In the genomic region with DNA sequence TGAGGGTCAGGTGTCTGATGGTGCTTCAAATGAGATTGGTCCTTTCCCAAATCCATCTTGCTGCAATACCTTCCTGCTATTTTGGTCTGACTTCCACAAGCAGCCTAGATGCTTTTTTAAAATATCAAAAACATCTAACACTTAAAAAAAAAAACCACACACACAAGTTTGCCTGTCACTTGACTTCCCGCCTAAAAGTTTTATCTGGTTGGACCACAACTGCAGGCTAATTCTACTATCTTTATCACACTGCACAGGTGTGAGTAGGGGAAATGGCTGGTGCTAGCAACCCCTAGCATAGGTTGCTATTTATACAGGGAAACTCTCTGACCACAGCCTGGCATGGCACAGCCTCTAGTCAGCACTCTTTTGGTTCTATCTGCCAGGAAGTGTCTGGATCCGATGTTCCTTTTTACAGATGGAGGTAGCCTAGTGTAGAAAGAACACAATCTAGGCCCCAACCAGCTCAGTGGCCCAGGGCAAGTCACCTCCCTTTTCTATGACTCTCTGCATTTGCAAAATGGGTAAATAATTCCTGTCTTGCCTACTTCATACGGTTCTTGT, we compare ENCODE assay signal across 12 cellular contexts. TPM values are rescaled to one million over a fixed set of nuclear protein-coding genes. Genes with fewer than 3 reads are reported as not detected.
DNase-seq lines count a peak whose midpoint lies in the region; ATAC-seq, FAIRE-seq and TF ChIP-seq lines count a peak whose summit lies in the region.
"Had no signal": no experiment of that assay in that cellular context is flagged by ENCODE, and none has a peak within 500 bp of the region (broad histone marks: within the 10 kb centered on the region; RNA-seq: fewer than 3 reads in every experiment).

A gene with protein sequence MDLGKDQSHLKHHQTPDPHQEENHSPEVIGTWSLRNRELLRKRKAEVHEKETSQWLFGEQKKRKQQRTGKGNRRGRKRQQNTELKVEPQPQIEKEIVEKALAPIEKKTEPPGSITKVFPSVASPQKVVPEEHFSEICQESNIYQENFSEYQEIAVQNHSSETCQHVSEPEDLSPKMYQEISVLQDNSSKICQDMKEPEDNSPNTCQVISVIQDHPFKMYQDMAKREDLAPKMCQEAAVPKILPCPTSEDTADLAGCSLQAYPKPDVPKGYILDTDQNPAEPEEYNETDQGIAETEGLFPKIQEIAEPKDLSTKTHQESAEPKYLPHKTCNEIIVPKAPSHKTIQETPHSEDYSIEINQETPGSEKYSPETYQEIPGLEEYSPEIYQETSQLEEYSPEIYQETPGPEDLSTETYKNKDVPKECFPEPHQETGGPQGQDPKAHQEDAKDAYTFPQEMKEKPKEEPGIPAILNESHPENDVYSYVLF (minus strand): TSS at position 92 of the 564 bp plus-strand sequence. CDS start 36 bp downstream, at position 56.

- H3K4me1 Mint-ChIP-seq in activated CD8-positive, alpha-beta T cell treated with anti-CD3 and anti-CD28 coated beads for 36 hours (ENCODE audit: low read depth), result peaks cover 34% of the 10 kb centered on the region
- H3K4me1 Mint-ChIP-seq: nephron had no signal

- H3K4me3 Mint-ChIP-seq in activated CD8-positive, alpha-beta T cell treated with anti-CD3 and anti-CD28 coated beads for 36 hours, result peak within 1 kb of the TSS; percentile 46
- H3K4me3 Mint-ChIP-seq: dendritic cell treated with granulocyte-macrophage colony-stimulating factor and Interleukin-4, amounts not matched to agents 40 ng/mL and 50 ng/mL, for 4 days; nephron had no signal

- peaks cover 2 to 3% of the 10 kb centered on the region in 2 experiments; a peak in 1 of 5 replicates for H3K27me3 ChIP-seq in HepG2 (ENCODE audit: control insufficient read depth in 1 of 2, insufficient read depth in 2 of 2, low read length in 2 of 2)

- H3K4me1 ChIP-seq in HepG2 (ENCODE audit: insufficient read depth, low read length), result no peaks in the 10 kb centered on the region

- H3K9ac ChIP-seq in HepG2 (ENCODE audit: insufficient read depth, low read depth, low read length), result no peak within 1 kb of the TSS

- H3K79me2 ChIP-seq in HepG2 (ENCODE audit: insufficient read depth, low read length), result no peaks in the 10 kb centered on the region

- H3K36me3 Mint-ChIP-seq in activated CD8-positive, alpha-beta T cell treated with anti-CD3 and anti-CD28 coated beads for 36 hours (ENCODE audit: low read depth), result no peaks in the 10 kb centered on the region

- H3K27me3 Mint-ChIP-seq in activated CD8-positive, alpha-beta T cell treated with anti-CD3 and anti-CD28 coated beads for 36 hours, result no peaks in the 10 kb centered on the region

- no peaks in the 10 kb centered on the region for H3K9me3 ChIP-seq in HepG2 (ENCODE audit: low read length)

- no peak for DNase-seq in activated CD4-positive, CD25-positive, alpha-beta regulatory T cell (lab: John Stamatoyannopoulos, UW)
- DNase-seq in HUDEP-2 (lab: John Stamatoyannopoulos, UW; ENCODE audit: unreplicated experiment in 76 of 76) (peak in 75 of 76 experiments; percentile 12 to 95 (median 71)), HepG2 (ENCODE audit: low spot score) (no peak), glomerular visceral epithelial cell (ENCODE audit: extremely low spot score) (no peak)
- DNase-seq in activated CD8-positive, alpha-beta T cell treated with anti-CD3 and anti-CD28 coated beads for 36 hours, result peak; percentile 53
- peak; percentile 5 to 21 for DNase-seq in stimulated activated CD4-positive, alpha-beta T cell treated with anti-CD3 and anti-CD28 coated beads, Interleukin-4, amount 100 ng/mL, for 4 hours

- in situ Hi-C loops in HepG2 (cut with HindIII; ENCODE audit: extremely low pct_ligation_motif_present, low pct_unique_long_range_greater_than_20kb), result no loop called here

- BruUV-seq in HepG2 (replicated peaks; lab: Mats Ljungman, UMichigan), result no TSS peak

- H3K4me3 ChIP-seq in HepG2 (replicated peaks in 1 of 3; ENCODE audit: insufficient read depth in 1 of 3, low read depth in 2 of 3, low read length in 3 of 3), result no peak within 1 kb of the TSS

- CTCF ChIA-PET in activated CD8-positive, alpha-beta T cell treated with anti-CD3 and anti-CD28 coated beads for 36 hours (lab: Charles Lee), result interaction anchor here (1.4 to 4.9 kb wide), 3 partner anchors 15 to 97 kb away, joined by 3 to 23 read pairs (median 14); a partner anchor contains a TSS
- CTCF ChIA-PET in HepG2 (lab: Yijun Ruan, JAX; ENCODE audit: low intra/inter-chr PET ratio, low total read pairs), result no interaction called here

- no peak within 1 kb of the TSS for H3K4me2 ChIP-seq in HepG2 (ENCODE audit: low read depth, low read length)

- no peak within 1 kb of the TSS for H3K27ac ChIP-seq in HepG2 (ENCODE audit: extremely low read length, insufficient read depth, low read length)

- TF ChIP-seq RAD21 in HepG2 (CRISPR knock-in tag; IDR thresholded peaks at IDR 0.05), result no peak

- 23% methylated on average over 3 of the region's 3 CpGs for WGBS in HepG2 (ENCODE audit: low lambda C conversion rate)

- H4K20me1 ChIP-seq in HepG2 (ENCODE audit: insufficient read depth, low read length), result no peaks in the 10 kb centered on the region

- FAIRE-seq in HepG2 (lab: Jason Lieb, UNC), result no peak

- H2AFZ ChIP-seq in HepG2 (ENCODE audit: low read length), result no peak within 1 kb of the TSS

- H3K36me3 ChIP-seq in HepG2 (replicated peaks in 1 of 2; ENCODE audit: control insufficient read depth in 1 of 2, insufficient read depth in 2 of 2, low read length in 2 of 2), result no peaks in the 10 kb centered on the region

- peak; percentile 83 to 89 for ATAC-seq in activated CD4-positive, CD25-positive, alpha-beta regulatory T cell treated with anti-CD3 and anti-CD28 coated beads, Interleukin-2, amount 50 U/mL, for 24 hours
- peak; percentile 81 for ATAC-seq in activated CD8-positive, alpha-beta T cell treated with anti-CD3 and anti-CD28 coated beads for 36 hours
- ATAC-seq in HepG2, result no peak
- no peak for ATAC-seq in GM18870 (IDR thresholded peaks at IDR 0.05; ENCODE audit: unreplicated experiment)
- ATAC-seq: HCT116 had no signal

- H3K27ac Mint-ChIP-seq in activated CD8-positive, alpha-beta T cell treated with anti-CD3 and anti-CD28 coated beads for 36 hours, result peak within 1 kb of the TSS; percentile 83
- H3K27ac Mint-ChIP-seq: dendritic cell treated with granulocyte-macrophage colony-stimulating factor and Interleukin-4, amounts not matched to agents 40 ng/mL and 50 ng/mL, for 4 days; nephron had no signal

- H3K9me3 Mint-ChIP-seq in activated CD8-positive, alpha-beta T cell treated with anti-CD3 and anti-CD28 coated beads for 36 hours, result no peaks in the 10 kb centered on the region
- H3K9me3 Mint-ChIP-seq: dendritic cell treated with granulocyte-macrophage colony-stimulating factor and Interleukin-4, amounts not matched to agents 40 ng/mL and 50 ng/mL, for 4 days; nephron had no signal

- TF ChIP-seq POLR2A in HepG2 (IDR thresholded peaks at IDR 0.05; ENCODE audit: insufficient read depth in 1 of 2, low read depth in 2 of 2, low read length in 2 of 2), result no peak

- POLR2A ChIA-PET in activated CD8-positive, alpha-beta T cell treated with anti-CD3 and anti-CD28 coated beads for 36 hours (lab: Charles Lee), result interaction anchor here (1.0 to 7.6 kb wide), 3 partner anchors 14 to 44 kb away, joined by 3 to 40 read pairs (median 4); a partner anchor contains a TSS
- POLR2A ChIA-PET in HepG2 (lab: Yijun Ruan, JAX), result no interaction called here

- TF ChIP-seq EP300 in HepG2 (IDR thresholded peaks at IDR 0.05; ENCODE audit: low read depth in 2 of 2, low read length in 2 of 2), result no peak
- no peak for TF ChIP-seq EP300 in HepG2 (CRISPR knock-in tag; IDR thresholded peaks at IDR 0.05; ENCODE audit: borderline replicate concordance)

- intact Hi-C loops in activated CD8-positive, alpha-beta T cell treated with anti-CD3 and anti-CD28 coated beads for 36 hours (cut with micrococcal nuclease), result no loop called here
- intact Hi-C loops in HepG2 (cut with micrococcal nuclease; ENCODE audit: unreplicated experiment), result no loop called here

- TF ChIP-seq CTCF in activated CD8-positive, alpha-beta T cell treated with anti-CD3 and anti-CD28 coated beads for 36 hours (IDR thresholded peaks at IDR 0.05), result no peak
- TF ChIP-seq CTCF in HepG2 (CRISPR knock-in tag; IDR thresholded peaks at IDR 0.05), result no peak

TF ChIP-seq in HepG2, 621 proteins besides CTCF, POLR2A, EP300 and RAD21 (continues in another document):
- no peak for TF ChIP-seq ZNF678 (CRISPR knock-in tag; IDR thresholded peaks at IDR 0.05)
- no peak for TF ChIP-seq SMAD9 (CRISPR knock-in tag; IDR thresholded peaks at IDR 0.05)

RNA-seq across cellular contexts. Expression of the gene that starts here (rescaled TPM):
- 1 to 10 TPM; 1.2 to 1.4 TPM for total RNA-seq in activated CD8-positive, alpha-beta T cell treated with anti-CD3 and anti-CD28 coated beads for 36 hours
- total RNA-seq in HepG2 (2016; rRNA removed; fragmentation: Illumina TruSeq; extraction: Trizol), result not detected in 2 replicates
- total RNA-seq in HepG2 (2016; cell fraction: cytosol; rRNA removed; fragmentation: Illumina TruSeq; extraction: Trizol; ENCODE audit: low read depth), result not detected in 2 replicates
- total RNA-seq in HepG2 (2016; cell fraction: insoluble cytoplasmic fraction; rRNA removed; fragmentation: Illumina TruSeq; extraction: Trizol), result not detected in 2 replicates
- total RNA-seq in HepG2 (2016; cell fraction: membrane; rRNA removed; fragmentation: Illumina TruSeq; extraction: Trizol), result not detected in 2 replicates
- total RNA-seq in HepG2 (2016; cell fraction: nucleus; rRNA removed; fragmentation: Illumina TruSeq; extraction: Trizol), result not detected in 2 replicates
- not detected in 2 replicates for polyA plus RNA-seq in HepG2 (2011; rRNA removed)
- polyA plus RNA-seq in HepG2 (2011; cell fraction: cytosol; rRNA removed), result not detected in 2 replicates
- polyA plus RNA-seq in HepG2 (2011; cell fraction: nucleus; rRNA removed), result not detected in 2 replicates
- not detected in 2 replicates for polyA plus RNA-seq in HepG2 (2012)
- not detected in 2 replicates for polyA plus RNA-seq in HepG2 (2016; cell fraction: cytosol; fragmentation: Illumina TruSeq; extraction: Trizol; ENCODE audit: low read depth)
- polyA plus RNA-seq in HepG2 (2016; cell fraction: insoluble cytoplasmic fraction; fragmentation: Illumina TruSeq; extraction: Trizol; ENCODE audit: low read depth), result not detected in 2 replicates
- not detected in 2 replicates for polyA plus RNA-seq in HepG2 (2016; cell fraction: membrane; fragmentation: Illumina TruSeq; extraction: Trizol; ENCODE audit: low read depth)
- not detected in 2 replicates for polyA plus RNA-seq in HepG2 (2016; cell fraction: nucleus; fragmentation: Illumina TruSeq; extraction: Trizol; ENCODE audit: insufficient read depth, low read depth)
- polyA minus RNA-seq in HepG2 (2011; rRNA and poly(A)+ RNA removed; ENCODE audit: low replicate concordance), result 0.10 TPM in 1 of 2 replicates, not detected in the other
- polyA minus RNA-seq in HepG2 (2011; cell fraction: cytosol; rRNA and poly(A)+ RNA removed), result not detected in 2 replicates
- not detected in 2 replicates for polyA minus RNA-seq in HepG2 (2011; cell fraction: nucleus; rRNA and poly(A)+ RNA removed)
- total RNA-seq: MCF 10A had no signal

Comparison
In these comparisons a context has a peak if more than half of its experiments do, and no peak if none do; other contexts are left out.
1. ATAC-seq: peak in activated CD4-positive, CD25-positive, alpha-beta regulatory T cell treated with anti-CD3 and anti-CD28 coated beads, Interleukin-2, amount 50 U/mL, for 24 hours (2 of 2) and activated CD8-positive, alpha-beta T cell treated with anti-CD3 and anti-CD28 coated beads for 36 hours (single experiment); none in HepG2 (single experiment) and GM18870 (single experiment).
2. DNase-seq: peak in HUDEP-2 (75 of 76), activated CD8-positive, alpha-beta T cell treated with anti-CD3 and anti-CD28 coated beads for 36 hours (single experiment) and stimulated activated CD4-positive, alpha-beta T cell treated with anti-CD3 and anti-CD28 coated beads, Interleukin-4, amount 100 ng/mL, for 4 hours (2 of 2); none in activated CD4-positive, CD25-positive, alpha-beta regulatory T cell (0 of 4), HepG2 (single experiment) and glomerular visceral epithelial cell (single experiment).